In the genomic region with DNA sequence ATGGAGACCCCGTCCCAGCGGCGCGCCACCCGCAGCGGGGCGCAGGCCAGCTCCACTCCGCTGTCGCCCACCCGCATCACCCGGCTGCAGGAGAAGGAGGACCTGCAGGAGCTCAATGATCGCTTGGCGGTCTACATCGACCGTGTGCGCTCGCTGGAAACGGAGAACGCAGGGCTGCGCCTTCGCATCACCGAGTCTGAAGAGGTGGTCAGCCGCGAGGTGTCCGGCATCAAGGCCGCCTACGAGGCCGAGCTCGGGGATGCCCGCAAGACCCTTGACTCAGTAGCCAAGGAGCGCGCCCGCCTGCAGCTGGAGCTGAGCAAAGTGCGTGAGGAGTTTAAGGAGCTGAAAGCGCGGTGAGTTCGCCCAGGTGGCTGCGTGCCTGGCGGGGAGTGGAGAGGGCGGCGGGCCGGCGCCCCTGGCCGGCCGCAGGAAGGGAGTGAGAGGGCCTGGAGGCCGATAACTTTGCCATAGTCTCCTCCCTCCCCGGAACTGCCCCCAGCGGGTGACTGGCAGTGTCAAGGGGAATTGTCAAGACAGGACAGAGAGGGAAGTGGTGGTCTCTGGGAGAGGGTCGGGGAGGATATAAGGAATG, we compare ENCODE assay signal across 8 cellular contexts. TPM values are rescaled to one million over a fixed set of nuclear protein-coding genes. Genes with fewer than 3 reads are reported as not detected.
DNase-seq lines count a peak whose midpoint lies in the region; ATAC-seq, FAIRE-seq and TF ChIP-seq lines count a peak whose summit lies in the region.

No MANE protein-coding gene starts in this region.

- CTCF ChIA-PET in CD8-positive, alpha-beta memory T cell (lab: Charles Lee), result interaction anchor here (9.0 to 25.4 kb wide), 2 partner anchors 13 to 16 kb away, joined by 78 to 702 read pairs; no protein-coding TSS in a partner anchor

- H3K36me3 ChIP-seq in CD8-positive, alpha-beta memory T cell (ENCODE audit: insufficient read depth, low read length), result no peaks in the 10 kb centered on the region
- no peaks in the 10 kb centered on the region for H3K36me3 ChIP-seq in H7 (replicated peaks; ENCODE audit: control insufficient read depth, insufficient read depth, low read length)
- no peaks in the 10 kb centered on the region for H3K36me3 ChIP-seq in transverse colon

- TF ChIP-seq POLR2A in transverse colon (IDR thresholded peaks at IDR 0.05), result peak; percentile 66

- peak overlapping the region; percentile 90 to 98 (median 93) for H3K4me3 Mint-ChIP-seq in CD8-positive, alpha-beta memory T cell

- WGBS in transverse colon (ENCODE audit: low coverage in 1 of 2), 2 donors, result 0% methylated on average over 47 of the region's 49 CpGs; no CpG with 5 or more reads in 1 of the 2 donors

- H3K4me1 Mint-ChIP-seq in CD8-positive, alpha-beta memory T cell, result peaks cover 27 to 55% (median 37%) of the 10 kb centered on the region in 3 donors

- FAIRE-seq in RCC 7860 (lab: Jason Lieb, UNC), result no peak

- DNase-seq in CD8-positive, alpha-beta memory T cell, result peak in 3 of 5 donors; percentile 8 to 33 (median 26)
- DNase-seq in H7 (peak; percentile 84), RCC 7860 (ENCODE audit: low spot score) (peak; percentile 28), coronary artery (ENCODE audit: low spot score) (no peak), lung microvascular endothelial cell (ENCODE audit: low read depth in 2 of 2) (peak; percentile 39 to 41), transverse colon (no peak), NCI-H226 (no peak)

- intact Hi-C loops in transverse colon (cut with DNase I; ENCODE audit: low total_unique reads), result no loop called here

- in situ Hi-C loops in transverse colon (cut with MboI; ENCODE audit: low pct_ligation_motif_present in 1 of 4, low pct_unique_long_range_greater_than_20kb in 1 of 4, low sequenced_read_pairs in 3 of 4), result no loop called here

- POLR2A ChIA-PET in CD8-positive, alpha-beta memory T cell (lab: Charles Lee), result interaction anchor here (0.6 to 1.9 kb wide), 7 partner anchors 8 to 98 kb away, joined by 3 to 10 read pairs (median 3); a partner anchor contains a TSS

- H3K36me3 Mint-ChIP-seq in CD8-positive, alpha-beta memory T cell, result peaks cover 0 to 22% (median 0%) of the 10 kb centered on the region in 3 donors

- peak overlapping the region; percentile 93 for H3K27ac ChIP-seq in CD8-positive, alpha-beta memory T cell (ENCODE audit: low read depth, low read length)
- H3K27ac ChIP-seq in coronary artery (peak overlapping the region; percentile 93 to 99), transverse colon (peak overlapping the region; percentile 96 to 100 (median 98))

- peaks cover 0 to 2% (median 0%) of the 10 kb centered on the region in 5 donors for H3K9me3 Mint-ChIP-seq in CD8-positive, alpha-beta memory T cell

- peak overlapping the region; percentile 77 for H3K4me3 ChIP-seq in CD8-positive, alpha-beta memory T cell (ENCODE audit: low read length)
- H3K4me3 ChIP-seq in H7 (ENCODE audit: insufficient read depth, low read depth, low read length) (peak overlapping the region; percentile 99), coronary artery (peak overlapping the region; percentile 96), transverse colon (peak overlapping the region; percentile 76 to 99 (median 84))

- TF ChIP-seq EP300 in transverse colon (IDR thresholded peaks at IDR 0.05; ENCODE audit: low read depth), result no peak

- TF ChIP-seq CTCF in coronary artery (IDR thresholded peaks at IDR 0.05) (no peak), transverse colon (IDR thresholded peaks at IDR 0.05) (peak in 1 of 5 experiments; percentile 2)

- H3K27me3 Mint-ChIP-seq in CD8-positive, alpha-beta memory T cell, result peaks cover 0 to 8% of the 10 kb centered on the region in 2 donors

- peak overlapping the region; percentile 64 to 100 (median 97) for H3K27ac Mint-ChIP-seq in CD8-positive, alpha-beta memory T cell

- ATAC-seq in GM18520 (IDR thresholded peaks at IDR 0.05; ENCODE audit: unreplicated experiment), result no peak

- peaks cover 20% of the 10 kb centered on the region for H3K4me1 ChIP-seq in CD8-positive, alpha-beta memory T cell (ENCODE audit: insufficient read depth, low read length)
- peaks cover 12 to 60% (median 53%) of the 10 kb centered on the region in 4 donors for H3K4me1 ChIP-seq in transverse colon

- H3K9me3 ChIP-seq in CD8-positive, alpha-beta memory T cell (ENCODE audit: low read length), result no peaks in the 10 kb centered on the region
- no peaks in the 10 kb centered on the region for H3K9me3 ChIP-seq in transverse colon

- peaks cover 3% of the 10 kb centered on the region for H3K27me3 ChIP-seq in CD8-positive, alpha-beta memory T cell (ENCODE audit: insufficient read depth, low read length, poor library complexity, severe bottlenecking)
- peaks cover 2% of the 10 kb centered on the region; the same call in 1 of the 2 replicates for H3K27me3 ChIP-seq in H7 (ENCODE audit: control insufficient read depth, insufficient read depth, low read length)
- no peaks in the 10 kb centered on the region for H3K27me3 ChIP-seq in transverse colon

RNA-seq across cellular contexts. Expression of a gene that starts 0.5 kb away (rescaled TPM):
- 100 to 1,000 TPM; 325 to 335 TPM for total RNA-seq in CD8-positive, alpha-beta memory T cell
- polyA plus RNA-seq in CD8-positive, alpha-beta memory T cell, result 13.9 TPM
- total RNA-seq in H7 (2014; rRNA removed; shearing (Covaris generic)), result 101 and 119 TPM in 2 replicates
- total RNA-seq in lung microvascular endothelial cell (187 and 399 TPM in 2 replicates), transverse colon (100 to 1,000 TPM; 300 to 999 (median 324) TPM)

RNA-seq across cellular contexts. Expression of a gene that starts 32.8 kb away (rescaled TPM):
- 1 to 10 TPM in 1 of 2 experiments, under 1 TPM in 1; 0.24 to 1.0 TPM for total RNA-seq in CD8-positive, alpha-beta memory T cell
- not detected for polyA plus RNA-seq in CD8-positive, alpha-beta memory T cell
- 52.7 and 65.2 TPM in 2 replicates for total RNA-seq in H7 (2014; rRNA removed; shearing (Covaris generic))
- total RNA-seq in lung microvascular endothelial cell (3.4 and 4.8 TPM in 2 replicates), transverse colon (under 1 TPM in 3 of 4 donors, not detected in 1; 0.14 to 0.60 (median 0.48) TPM)

RNA-seq across cellular contexts. Expression of a gene that starts 38.4 kb away (rescaled TPM):
- 10 to 100 TPM; 21.6 to 23.0 TPM for total RNA-seq in CD8-positive, alpha-beta memory T cell
- polyA plus RNA-seq in CD8-positive, alpha-beta memory T cell, result 10.7 TPM
- 10.3 and 15.8 TPM in 2 replicates for total RNA-seq in H7 (2014; rRNA removed; shearing (Covaris generic))
- total RNA-seq in lung microvascular endothelial cell, result 0.20 and 0.44 TPM in 2 replicates
- total RNA-seq in transverse colon, result 1 to 10 TPM in 3 of 4 donors, not detected in 1; 2.6 to 6.0 (median 4.8) TPM

RNA-seq across cellular contexts. Expression of a gene that starts 54.1 kb away (rescaled TPM):
- total RNA-seq in CD8-positive, alpha-beta memory T cell, result not detected
- 0.76 TPM for polyA plus RNA-seq in CD8-positive, alpha-beta memory T cell
- 18.3 and 27.6 TPM in 2 replicates for total RNA-seq in H7 (2014; rRNA removed; shearing (Covaris generic))
- not detected in 2 replicates for total RNA-seq in lung microvascular endothelial cell
- 100 to 1,000 TPM; 140 to 213 (median 174) TPM for total RNA-seq in transverse colon

Comparison
In these comparisons a context has a peak if more than half of its experiments do, and no peak if none do; other contexts are left out.
1. DNase-seq: peak in CD8-positive, alpha-beta memory T cell (3 of 5), H7 (single experiment), RCC 7860 (single experiment) and lung microvascular endothelial cell (2 of 2); none in coronary artery (single experiment), transverse colon (single experiment) and NCI-H226 (single experiment).
2. Peak in every context shown above with its lines, with median percentiles within 50 percentile points of each other: H3K27ac ChIP-seq and H3K4me3 ChIP-seq.